Comparison of ENCODE assay signal across 26 cellular contexts in the genomic region with DNA sequence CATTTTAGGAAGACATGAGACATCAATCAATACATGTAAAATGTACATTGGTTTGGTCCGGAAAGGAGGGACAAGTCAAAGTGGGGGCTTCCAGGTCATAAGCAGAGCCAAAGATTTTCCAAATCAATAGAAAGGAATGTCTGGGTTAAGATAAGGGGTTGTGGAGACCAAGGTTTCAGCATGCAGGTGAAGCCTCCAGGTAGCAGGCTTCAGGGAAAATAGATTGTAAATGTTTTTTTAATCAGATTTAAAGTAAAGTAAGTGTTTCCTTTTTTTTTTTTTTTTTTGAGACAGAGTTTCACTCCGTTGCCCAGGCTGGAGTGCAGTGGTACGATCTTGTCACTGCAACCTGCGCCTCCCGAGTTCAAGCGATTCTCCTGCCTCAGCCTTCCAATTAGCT. TPM values are rescaled to one million over a fixed set of nuclear protein-coding genes. Genes with fewer than 3 reads are reported as not detected.
"Had no signal": no experiment of that assay in that cellular context is flagged by ENCODE, and none has a peak within 500 bp of the region (broad histone marks: within the 10 kb centered on the region; RNA-seq: fewer than 3 reads in every experiment).

No MANE protein-coding gene starts in this region.

- H3K36me3 ChIP-seq: SJCRH30 had no signal

- H3K27me3 ChIP-seq: SJCRH30 had no signal

- DNase-seq: activated CD4-positive, alpha-beta T cell treated with anti-CD3 and anti-CD28 coated beads for 4 hours; activated CD8-positive, alpha-beta T cell treated with anti-CD3 and anti-CD28 coated beads for 36 hours; activated effector memory CD4-positive, alpha-beta T cell treated with Interleukin-2 at 50 U/mL for 16 hours; activated naive CD4-positive, alpha-beta T cell; activated T-cell treated with anti-CD3 and anti-CD28 coated beads, Interleukin-2, amount 50 U/mL, for 24 hours; anterior cingulate cortex; NCI-H1092; NCI-H1417; NCI-H1930; NCI-H2171; NCI-H2227 treated with DMSO at 0.1 percent for 48 hours; NCI-H446 treated with DMSO at 0.1 percent for 48 hours; NCI-H524 treated with DMSO at 0.1 percent for 48 hours; NCI-H748 treated with DMSO at 0.1 percent for 48 hours; OCI-M1; RPMI8226; SJCRH30; SK-N-SH; T-helper 1 cell had no signal

- H3K9me3 ChIP-seq: SJCRH30, SK-N-SH had no signal

- H3K4me3 Mint-ChIP-seq: activated CD8-positive, alpha-beta T cell treated with anti-CD3 and anti-CD28 coated beads for 36 hours; activated naive CD4-positive, alpha-beta T cell treated with anti-CD3 and anti-CD28 coated beads, Interleukin-2, amount 50 U/mL, for 24 hours; activated T-cell treated with anti-CD3 and anti-CD28 coated beads, Interleukin-2, amount 50 U/mL, for 24 hours had no signal

- H3K9me3 Mint-ChIP-seq: activated CD8-positive, alpha-beta T cell treated with anti-CD3 and anti-CD28 coated beads for 36 hours; activated naive CD4-positive, alpha-beta T cell treated with anti-CD3 and anti-CD28 coated beads, Interleukin-2, amount 50 U/mL, for 24 hours; activated T-cell treated with anti-CD3 and anti-CD28 coated beads, Interleukin-2, amount 50 U/mL, for 24 hours; IgD-negative memory B cell had no signal

- H3K36me3 Mint-ChIP-seq: activated naive CD4-positive, alpha-beta T cell treated with anti-CD3 and anti-CD28 coated beads, Interleukin-2, amount 50 U/mL, for 24 hours; IgD-negative memory B cell had no signal

- H3K4me3 ChIP-seq: SJCRH30 had no signal

- H3K27ac Mint-ChIP-seq: activated T-cell treated with anti-CD3 and anti-CD28 coated beads, Interleukin-2, amount 50 U/mL, for 24 hours; IgD-negative memory B cell had no signal

- H3K4me1 ChIP-seq: SJCRH30 had no signal

- H3K27ac ChIP-seq: KMS-11, SJCRH30, VCaP had no signal

- ATAC-seq: Panc1, Right ventricle myocardium inferior had no signal

- H3K27me3 Mint-ChIP-seq: activated CD8-positive, alpha-beta T cell treated with anti-CD3 and anti-CD28 coated beads for 36 hours; activated naive CD4-positive, alpha-beta T cell treated with anti-CD3 and anti-CD28 coated beads, Interleukin-2, amount 50 U/mL, for 24 hours; IgD-negative memory B cell had no signal

RNA-seq across cellular contexts. Expression of a gene that starts 16.8 kb away (rescaled TPM):
- total RNA-seq: MCF 10A had no signal
